In genomic region chr5:139884144-139884543, GRCh38 we compare ENCODE assay signal across 22 cellular contexts.
"Had no signal": no experiment of that assay in that cellular context is flagged by ENCODE, and none has a peak within 500 bp of the region (broad histone marks: within the 10 kb centered on the region; RNA-seq: fewer than 3 reads in every experiment).

No MANE protein-coding gene starts in this region.

- H3K4me3 ChIP-seq: esophagus muscularis mucosa, right lobe of liver, thoracic aorta, upper lobe of left lung had no signal

- H3K36me3 ChIP-seq: right lobe of liver, thoracic aorta, upper lobe of left lung had no signal

- H3K4me1 ChIP-seq: right lobe of liver had no signal

- H3K27ac ChIP-seq: esophagus muscularis mucosa, right lobe of liver, thoracic aorta, upper lobe of left lung, VCaP had no signal

- FAIRE-seq: islet of Langerhans had no signal

- ATAC-seq: activated naive CD8-positive, alpha-beta T cell treated with anti-CD3 and anti-CD28 coated beads, Interleukin-2, amount 50 U/mL, for 24 hours; left colon; right lobe of liver; stimulated activated memory B cell treated with anti-CD40 and anti-IgM and Interleukin-4, amounts not matched to agents 10 μg/mL and 1 μg/mL and 100 μg/mL, for 72 hours had no signal

- H3K9me3 ChIP-seq: esophagus muscularis mucosa, right lobe of liver, thoracic aorta, upper lobe of left lung had no signal

- H3K27me3 ChIP-seq: esophagus muscularis mucosa, right lobe of liver, upper lobe of left lung had no signal

- DNase-seq: activated CD4-positive, CD25-positive, alpha-beta regulatory T cell treated with anti-CD3 and anti-CD28 coated beads, Interleukin-2, amount 50 U/mL, for 72 hours; activated CD8-positive, alpha-beta memory T cell treated with anti-CD3 and anti-CD28 coated beads for 24 hours; activated CD8-positive, alpha-beta memory T cell treated with anti-CD3 and anti-CD28 coated beads, Interleukin-2, amount 50 U/mL, for 48 hours; activated effector memory CD4-positive, alpha-beta T cell treated with Interleukin-2 at 50 U/mL for 16 hours; activated naive CD4-positive, alpha-beta T cell treated with anti-CD3 and anti-CD28 coated beads, Interleukin-2, amount 10 ng/mL, durations not matched to agents 7 days and 5 days; activated naive CD8-positive, alpha-beta T cell treated with anti-CD3 and anti-CD28 coated beads, Interleukin-2, amount 50 U/mL, for 24 hours; activated T-cell treated with anti-CD3 and anti-CD28 coated beads, Interleukin-2, amount 50 U/mL, for 48 hours; cerebellar nuclear complex; cortex of kidney; hippocampal formation; left colon; nephron progenitor cell; occipital lobe; right lobe of liver; stimulated activated CD4-positive, alpha-beta T cell treated with anti-CD3 and anti-CD28 coated beads, Interleukin-4, amount 100 ng/mL, for 4 hours; T-helper 2 cell; upper lobe of left lung had no signal
